1 cellular context compared by ENCODE assay signal in the genomic region with DNA sequence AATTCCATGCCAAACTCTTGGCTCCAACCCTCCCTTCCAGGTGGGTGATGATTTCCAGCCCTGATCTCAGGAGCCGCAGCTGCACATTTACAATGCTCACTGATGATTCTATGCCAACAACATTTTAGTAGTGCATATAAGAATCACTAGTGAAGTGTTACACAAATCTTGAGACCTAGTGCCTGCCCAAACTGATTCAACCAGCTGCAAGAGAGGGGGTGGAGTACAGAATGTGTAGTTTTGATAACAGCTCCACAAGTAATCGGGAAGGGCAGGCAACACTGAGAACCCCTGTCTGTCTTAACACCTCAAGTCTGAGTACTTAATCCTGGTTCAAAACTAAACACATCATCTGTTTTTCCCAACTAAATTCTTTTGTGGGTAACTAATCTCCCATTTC.
TF ChIP-seq lines count a peak whose summit lies in the region.

No MANE protein-coding gene starts in this region.

TF ChIP-seq in K562, 482 proteins besides CTCF, POLR2A, EP300 and RAD21 (continued from another document and continues in another):
- no peak for TF ChIP-seq ETV6 (IDR thresholded peaks at IDR 0.05; ENCODE audit: borderline replicate concordance in 1 of 2, low read depth in 2 of 2, low read length in 1 of 2)
- no peak for TF ChIP-seq ETV6 (CRISPR knock-in tag; IDR thresholded peaks at IDR 0.05; ENCODE audit: borderline replicate concordance)
- TF ChIP-seq EP400 (IDR thresholded peaks at IDR 0.05) = no peak
- TF ChIP-seq NBN (IDR thresholded peaks at IDR 0.05; ENCODE audit: low read depth) = no peak
- no peak for TF ChIP-seq HMG20B (CRISPR knock-in tag; IDR thresholded peaks at IDR 0.05)
- TF ChIP-seq ZSCAN32 (CRISPR knock-in tag; IDR thresholded peaks at IDR 0.05) = no peak
- no peak for TF ChIP-seq SREBF1 (IDR thresholded peaks at IDR 0.05; ENCODE audit: borderline replicate concordance, low read depth, low read length)
- no peak for TF ChIP-seq ZNF76 (CRISPR knock-in tag; IDR thresholded peaks at IDR 0.05; ENCODE audit: borderline replicate concordance)
- no peak for TF ChIP-seq TAF9B (IDR thresholded peaks at IDR 0.05; ENCODE audit: partially characterized antibody)
- TF ChIP-seq ATF4 (CRISPR knock-in tag; IDR thresholded peaks at IDR 0.05) = peak; percentile 79
- no peak for TF ChIP-seq POLR2G (IDR thresholded peaks at IDR 0.05; ENCODE audit: low read depth, low read length)
- no peak for TF ChIP-seq FOS (IDR thresholded peaks at IDR 0.05; ENCODE audit: extremely low read depth, insufficient read length)
- TF ChIP-seq ZNF23 (CRISPR knock-in tag; IDR thresholded peaks at IDR 0.05) = no peak
- TF ChIP-seq MTF1 (CRISPR knock-in tag; IDR thresholded peaks at IDR 0.05; ENCODE audit: borderline replicate concordance) = no peak
- TF ChIP-seq KDM2B (CRISPR knock-in tag; IDR thresholded peaks at IDR 0.05) = no peak
- TF ChIP-seq HMBOX1 (IDR thresholded peaks at IDR 0.05) = peak; percentile 75; the same call in 1 of the 2 replicates
- TF ChIP-seq ZFP30 (CRISPR knock-in tag; IDR thresholded peaks at IDR 0.05; ENCODE audit: borderline replicate concordance) = no peak
- TF ChIP-seq SMC3 (conservative IDR thresholded peaks at IDR 0.05; ENCODE audit: insufficient read depth, low read depth, low read length) = no peak
- TF ChIP-seq CREBBP (IDR thresholded peaks at IDR 0.05; ENCODE audit: low read depth, low read length) = no peak
- TF ChIP-seq NFRKB (IDR thresholded peaks at IDR 0.05; ENCODE audit: low read depth) = 0 out of 2 replicates have a peak, but pooled peaks have one; percentile 6
- TF ChIP-seq CUX1 (CRISPR knock-in tag; IDR thresholded peaks at IDR 0.05) = no peak
- no peak for TF ChIP-seq ZNF324 (CRISPR knock-in tag; IDR thresholded peaks at IDR 0.05)
- TF ChIP-seq TBL1XR1 (IDR thresholded peaks at IDR 0.05; ENCODE audit: low read length in 2 of 2) = 0 out of 4 replicates have a peak, but pooled peaks of 1 of the 2 experiments have one; percentile 40
- 0 out of 2 replicates have a peak, but pooled peaks have one; percentile 17 for TF ChIP-seq ATF7 (IDR thresholded peaks at IDR 0.05)
- TF ChIP-seq RAD51 (IDR thresholded peaks at IDR 0.05; ENCODE audit: borderline replicate concordance, low read depth) = no peak
- peak; percentile 57; the same call in 1 of the 2 replicates for TF ChIP-seq SMARCA4 (IDR thresholded peaks at IDR 0.05)
- TF ChIP-seq CHCHD3 (CRISPR knock-in tag; IDR thresholded peaks at IDR 0.05) = no peak
- TF ChIP-seq, protein P1, sequence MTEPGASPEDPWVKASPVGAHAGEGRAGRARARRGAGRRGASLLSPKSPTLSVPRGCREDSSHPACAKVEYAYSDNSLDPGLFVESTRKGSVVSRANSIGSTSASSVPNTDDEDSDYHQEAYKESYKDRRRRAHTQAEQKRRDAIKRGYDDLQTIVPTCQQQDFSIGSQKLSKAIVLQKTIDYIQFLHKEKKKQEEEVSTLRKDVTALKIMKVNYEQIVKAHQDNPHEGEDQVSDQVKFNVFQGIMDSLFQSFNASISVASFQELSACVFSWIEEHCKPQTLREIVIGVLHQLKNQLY (CRISPR knock-in tag; conservative IDR thresholded peaks at IDR 0.05) = no peak
- peak; percentile 16; the same call in 1 of the 2 replicates for TF ChIP-seq POLR2H (tag; IDR thresholded peaks at IDR 0.05; ENCODE audit: low read depth)
- no peak for TF ChIP-seq CREB3L1 (IDR thresholded peaks at IDR 0.05; ENCODE audit: borderline replicate concordance, low read depth)
- TF ChIP-seq ZNF695 (CRISPR knock-in tag; IDR thresholded peaks at IDR 0.05) = no peak
- TF ChIP-seq CBFA2T3 (IDR thresholded peaks at IDR 0.05) = peak; percentile 86
- no peak for TF ChIP-seq ADNP (tag; IDR thresholded peaks at IDR 0.05)
- peak; percentile 51 for TF ChIP-seq MTA2 (IDR thresholded peaks at IDR 0.05; ENCODE audit: low read depth)
- TF ChIP-seq NCOR1 (IDR thresholded peaks at IDR 0.05) = peak; percentile 71; the same call in 1 of the 2 replicates
- TF ChIP-seq LCOR (CRISPR knock-in tag; IDR thresholded peaks at IDR 0.05) = no peak
- TF ChIP-seq ATF6 (CRISPR knock-in tag; IDR thresholded peaks at IDR 0.05) = no peak
- no peak for TF ChIP-seq ZNF592 (IDR thresholded peaks at IDR 0.05)
- TF ChIP-seq, protein P2, sequence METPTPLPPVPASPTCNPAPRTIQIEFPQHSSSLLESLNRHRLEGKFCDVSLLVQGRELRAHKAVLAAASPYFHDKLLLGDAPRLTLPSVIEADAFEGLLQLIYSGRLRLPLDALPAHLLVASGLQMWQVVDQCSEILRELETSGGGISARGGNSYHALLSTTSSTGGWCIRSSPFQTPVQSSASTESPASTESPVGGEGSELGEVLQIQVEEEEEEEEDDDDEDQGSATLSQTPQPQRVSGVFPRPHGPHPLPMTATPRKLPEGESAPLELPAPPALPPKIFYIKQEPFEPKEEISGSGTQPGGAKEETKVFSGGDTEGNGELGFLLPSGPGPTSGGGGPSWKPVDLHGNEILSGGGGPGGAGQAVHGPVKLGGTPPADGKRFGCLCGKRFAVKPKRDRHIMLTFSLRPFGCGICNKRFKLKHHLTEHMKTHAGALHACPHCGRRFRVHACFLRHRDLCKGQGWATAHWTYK (CRISPR knock-in tag; IDR thresholded peaks at IDR 0.05) = no peak
- TF ChIP-seq, protein P3, sequence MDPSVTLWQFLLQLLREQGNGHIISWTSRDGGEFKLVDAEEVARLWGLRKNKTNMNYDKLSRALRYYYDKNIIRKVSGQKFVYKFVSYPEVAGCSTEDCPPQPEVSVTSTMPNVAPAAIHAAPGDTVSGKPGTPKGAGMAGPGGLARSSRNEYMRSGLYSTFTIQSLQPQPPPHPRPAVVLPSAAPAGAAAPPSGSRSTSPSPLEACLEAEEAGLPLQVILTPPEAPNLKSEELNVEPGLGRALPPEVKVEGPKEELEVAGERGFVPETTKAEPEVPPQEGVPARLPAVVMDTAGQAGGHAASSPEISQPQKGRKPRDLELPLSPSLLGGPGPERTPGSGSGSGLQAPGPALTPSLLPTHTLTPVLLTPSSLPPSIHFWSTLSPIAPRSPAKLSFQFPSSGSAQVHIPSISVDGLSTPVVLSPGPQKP (CRISPR knock-in tag; IDR thresholded peaks at IDR 0.05) = no peak
- TF ChIP-seq POLR2B (IDR thresholded peaks at IDR 0.05; ENCODE audit: low read depth, partially characterized antibody) = no peak
- TF ChIP-seq ZNF12 (CRISPR knock-in tag; IDR thresholded peaks at IDR 0.05) = no peak
- no peak for TF ChIP-seq FOXA3 (CRISPR knock-in tag; conservative IDR thresholded peaks at IDR 0.05 in 1 of 2, IDR thresholded peaks at IDR 0.05 in 1 of 2)
- TF ChIP-seq ZNF184 (CRISPR knock-in tag; IDR thresholded peaks at IDR 0.05) = no peak
- peak; percentile 64; the same call in 1 of the 2 replicates for TF ChIP-seq DPF2 (IDR thresholded peaks at IDR 0.05)
- TF ChIP-seq MCM2 (IDR thresholded peaks at IDR 0.05; ENCODE audit: low read depth) = no peak
- TF ChIP-seq CEBPG (CRISPR knock-in tag; IDR thresholded peaks at IDR 0.05) = peak; percentile 57
- TF ChIP-seq CEBPG (tag; conservative IDR thresholded peaks at IDR 0.05 in 1 of 2, IDR thresholded peaks at IDR 0.05 in 1 of 2) = peak in 1 of 2 experiments; percentile 71; a peak in 2 of 4 replicates
